In the genomic region with DNA sequence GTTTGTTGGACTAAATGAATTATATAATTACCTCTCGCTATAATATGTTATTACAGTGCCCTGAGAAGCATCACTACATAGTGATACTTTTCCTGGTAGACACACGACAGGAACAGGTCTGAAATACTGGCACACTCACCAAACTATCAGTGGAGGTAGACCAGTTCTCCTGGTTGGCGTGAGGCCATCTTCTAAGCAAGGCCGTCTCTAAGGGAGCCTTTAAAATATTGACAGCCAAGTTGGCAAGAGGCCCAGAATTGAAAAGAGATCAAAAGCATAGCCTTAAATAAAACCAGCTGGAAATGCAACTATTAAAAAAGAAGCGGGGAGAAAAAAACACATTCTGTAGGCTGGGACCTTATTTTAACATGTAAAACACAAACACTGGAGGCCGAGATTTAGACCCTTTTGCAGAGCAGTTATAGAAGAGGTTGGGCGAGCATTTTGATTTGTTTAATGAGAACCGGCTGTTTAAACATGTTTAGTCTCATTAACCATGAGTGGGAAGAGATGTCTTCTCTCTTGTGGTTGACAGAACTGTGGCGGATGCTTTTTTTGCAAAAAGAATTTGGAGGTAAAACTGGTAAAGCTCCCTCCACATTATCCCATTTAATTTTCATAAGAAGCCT, we compare ENCODE assay signal across 12 cellular contexts.
DNase-seq lines count a peak whose midpoint lies in the region; ATAC-seq lines count a peak whose summit lies in the region.
"Had no signal": no experiment of that assay in that cellular context is flagged by ENCODE, and none has a peak within 500 bp of the region (broad histone marks: within the 10 kb centered on the region; RNA-seq: fewer than 3 reads in every experiment).

No MANE protein-coding gene starts in this region.

- DNase-seq in DMS153 (lab: John Stamatoyannopoulos, UW): peak; percentile 89
- DNase-seq in NCI-H2029 (lab: John Stamatoyannopoulos, UW): peak; percentile 91
- DNase-seq in SHP77 (lab: John Stamatoyannopoulos, UW): peak; percentile 49 to 63
- peak; percentile 43 to 62 for DNase-seq in left colon
- no peak for DNase-seq in Kasumi-1 (lab: John Stamatoyannopoulos, UW)
- no peak for DNase-seq in cerebellum (ENCODE audit: low spot score)
- DNase-seq in OCI-M1 (lab: John Stamatoyannopoulos, UW): no peak
- DNase-seq: activated CD4-positive, CD25-positive, alpha-beta regulatory T cell; activated CD8-positive, alpha-beta memory T cell treated with anti-CD3 and anti-CD28 coated beads, Interleukin-2, amount 50 U/mL, for 48 hours; DMS79 treated with DMSO at 0.1 percent for 48 hours; psoas muscle had no signal

- intact Hi-C loops in left colon (cut with DNase I, micrococcal nuclease): no loop called here

- peak; percentile 96 for ATAC-seq in left colon
- no peak for ATAC-seq in HG02970 (IDR thresholded peaks at IDR 0.05; ENCODE audit: low FRiP score, unreplicated experiment)
- ATAC-seq: psoas muscle had no signal

Comparison
In these comparisons a context has a peak if more than half of its experiments do, and no peak if none do; other contexts are left out.
1. DNase-seq: peak in DMS153 (single experiment), NCI-H2029 (single experiment), SHP77 (2 of 2) and left colon (2 of 2); none in Kasumi-1 (0 of 2), cerebellum (single experiment) and OCI-M1 (single experiment).